In the genomic region with DNA sequence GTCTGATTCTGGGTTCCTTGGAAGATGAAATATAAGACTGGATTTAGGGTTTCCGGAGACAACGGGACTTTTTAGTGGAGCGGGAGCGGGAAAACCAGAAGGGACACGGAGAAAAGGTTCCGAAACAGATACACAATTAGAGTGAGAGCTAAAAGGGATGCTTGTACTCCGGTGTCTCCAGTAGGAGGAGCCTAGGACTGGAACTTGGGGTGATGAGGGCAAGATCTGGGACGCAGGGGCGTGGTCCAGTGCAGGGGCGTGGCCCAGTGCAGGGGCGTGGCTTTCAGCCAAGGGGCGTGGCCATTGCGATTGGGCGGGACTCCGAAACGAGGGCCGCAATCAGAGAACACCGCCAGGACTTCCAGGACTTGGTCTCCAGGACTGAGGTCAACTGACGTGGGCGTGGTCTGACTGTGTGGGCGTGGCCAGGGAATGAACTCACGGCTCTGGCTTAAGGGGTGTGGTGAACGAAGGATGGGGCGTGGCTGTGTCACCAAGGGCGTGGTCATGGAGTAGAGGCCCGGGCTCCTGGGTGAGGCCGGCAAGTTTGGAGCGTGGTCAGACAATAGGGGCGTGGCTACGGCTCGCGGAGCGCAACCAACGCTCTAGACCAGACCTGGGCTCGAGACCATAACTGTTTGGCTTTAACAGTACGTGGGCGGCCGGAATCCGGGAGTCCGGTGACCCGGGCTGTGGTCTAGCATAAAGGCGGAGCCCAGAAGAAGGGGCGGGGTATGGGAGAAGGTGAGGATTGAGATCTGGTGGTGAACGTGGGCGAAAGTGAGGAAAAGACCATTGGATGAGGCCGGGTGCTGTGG, we compare ENCODE assay signal across 8 cellular contexts. TPM values are rescaled to one million over a fixed set of nuclear protein-coding genes. Genes with fewer than 3 reads are reported as not detected.
DNase-seq lines count a peak whose midpoint lies in the region; ATAC-seq and TF ChIP-seq lines count a peak whose summit lies in the region.

A gene (plus strand): TSS at position 613 of the 818 bp plus-strand sequence. CDS start 122 bp downstream, at position 735.

- POLR2A ChIA-PET in activated CD4-positive, alpha-beta T cell treated with anti-CD3 and anti-CD28 coated beads, Interleukin-2, amount 10 ng/mL, durations not matched to agents 7 days and 5 days (lab: Charles Lee): no interaction called here

- no peaks in the 10 kb centered on the region for H3K36me3 ChIP-seq in BE2C
- no peaks in the 10 kb centered on the region for H3K36me3 ChIP-seq in GM23248 (ENCODE audit: low read depth)
- no peaks in the 10 kb centered on the region for H3K36me3 ChIP-seq in duodenal mucosa (ENCODE audit: control insufficient read depth in 1 of 2, insufficient read depth in 2 of 2, low read length in 2 of 2)
- H3K36me3 ChIP-seq in liver (ENCODE audit: control insufficient read depth in 4 of 4, insufficient read depth in 3 of 4, low read depth in 1 of 4, low read length in 3 of 4): no peaks in the 10 kb centered on the region

- H3K27me3 ChIP-seq in BE2C (peaks cover 17% of the 10 kb centered on the region), GM23248 (replicated peaks; ENCODE audit: insufficient read depth) (no peaks in the 10 kb centered on the region), duodenal mucosa (ENCODE audit: control insufficient read depth in 1 of 2, insufficient read depth in 2 of 2, low read length in 2 of 2) (peaks cover 0 to 11% of the 10 kb centered on the region in 2 donors), liver (ENCODE audit: control insufficient read depth in 4 of 4, insufficient read depth in 4 of 4, low read length in 3 of 4) (no peaks in the 10 kb centered on the region)

- H3K4me3 Mint-ChIP-seq in activated CD4-positive, alpha-beta T cell treated with anti-CD3 and anti-CD28 coated beads, Interleukin-2, amount 10 ng/mL, durations not matched to agents 7 days and 5 days: no peak within 1 kb of the TSS

- H3K9me3 Mint-ChIP-seq in activated CD4-positive, alpha-beta T cell treated with anti-CD3 and anti-CD28 coated beads, Interleukin-2, amount 10 ng/mL, durations not matched to agents 7 days and 5 days: no peaks in the 10 kb centered on the region

- H3K4me1 ChIP-seq in BE2C (no peaks in the 10 kb centered on the region), GM23248 (ENCODE audit: insufficient read depth) (0 out of 2 replicates have a peak, but pooled peaks cover 4% of the 10 kb centered on the region), duodenal mucosa (ENCODE audit: control insufficient read depth in 1 of 2, insufficient read depth in 2 of 2, low read length in 2 of 2) (peaks cover 12 to 17% of the 10 kb centered on the region in 2 donors), liver (ENCODE audit: control insufficient read depth in 4 of 4, insufficient read depth in 4 of 4, low read length in 3 of 4) (peaks cover 5 to 20% (median 9%) of the 10 kb centered on the region in 4 donors)

- TF ChIP-seq CTCF in BE2C (IDR thresholded peaks at IDR 0.05; ENCODE audit: low read depth, low read length): no peak
- TF ChIP-seq CTCF in liver (IDR thresholded peaks at IDR 0.05; ENCODE audit: low read depth, low read length, missing input control): no peak

- no peak for ATAC-seq in GM19023 (IDR thresholded peaks at IDR 0.05; ENCODE audit: unreplicated experiment)

- peaks cover 37% of the 10 kb centered on the region for H3K27me3 Mint-ChIP-seq in activated CD4-positive, alpha-beta T cell treated with anti-CD3 and anti-CD28 coated beads, Interleukin-2, amount 10 ng/mL, durations not matched to agents 7 days and 5 days

- H3K9me2 ChIP-seq in GM23248 (ENCODE audit: insufficient read depth): no peaks in the 10 kb centered on the region

- peak in 1 of 2 donors; percentile 27 for TF ChIP-seq RAD21 in liver (IDR thresholded peaks at IDR 0.05)

- H3K9ac ChIP-seq in GM23248 (peak within 1 kb of the TSS; percentile 86), duodenal mucosa (ENCODE audit: low read depth in 1 of 2, low read length in 2 of 2) (peak within 1 kb of the TSS in 1 of 2 donors; percentile 54), liver (ENCODE audit: low read depth in 1 of 2, low read length in 2 of 2) (peak within 1 kb of the TSS in 1 of 2 donors; percentile 45)

- no peaks in the 10 kb centered on the region for H3K36me3 Mint-ChIP-seq in activated CD4-positive, alpha-beta T cell treated with anti-CD3 and anti-CD28 coated beads, Interleukin-2, amount 10 ng/mL, durations not matched to agents 7 days and 5 days (ENCODE audit: low read depth)

- H2AFZ ChIP-seq in GM23248: peak within 1 kb of the TSS; percentile 90

- peak within 1 kb of the TSS; percentile 80 for H3K4me2 ChIP-seq in GM23248 (ENCODE audit: unreplicated experiment)

- DNase-seq in BE2C: peak; percentile 99
- peak; percentile 97 for DNase-seq in GM23248
- peak; percentile 91 for DNase-seq in NCI-H2196 (lab: John Stamatoyannopoulos, UW; ENCODE audit: unreplicated experiment)
- peak; percentile 77 for DNase-seq in activated CD4-positive, alpha-beta T cell treated with anti-CD3 and anti-CD28 coated beads, Interleukin-2, amount 10 ng/mL, durations not matched to agents 7 days and 5 days
- peak; percentile 18 for DNase-seq in stimulated activated CD4-positive, alpha-beta T cell treated with anti-CD3 and anti-CD28 coated beads, Interleukin-2, amount 100 ng/mL, for 4 hours (ENCODE audit: low read depth)

- CTCF ChIA-PET in activated CD4-positive, alpha-beta T cell treated with anti-CD3 and anti-CD28 coated beads, Interleukin-2, amount 10 ng/mL, durations not matched to agents 7 days and 5 days (lab: Charles Lee): interaction anchor here (0.6 kb wide), 1 partner anchor 516 kb away, joined by 4 read pairs; no protein-coding TSS in a partner anchor

- in situ Hi-C loops in GM23248 (cut with MboI): no loop called here

- 0 out of 2 replicates have a peak, but pooled peaks cover 2% of the 10 kb centered on the region for H3F3A ChIP-seq in GM23248 (ENCODE audit: insufficient read depth)

- WGBS in GM23248 (ENCODE audit: low coverage in 1 of 2, low lambda C conversion rate in 2 of 2, missing lambda C conversion rate in 2 of 2), 2 experiments: 1 to 2% methylated on average over 46 of the region's 46 CpGs
- WGBS in liver: 4% methylated on average over 46 of the region's 46 CpGs

- H3K9me3 ChIP-seq in BE2C (no peaks in the 10 kb centered on the region), GM23248 (ENCODE audit: low read depth) (no peaks in the 10 kb centered on the region), duodenal mucosa (ENCODE audit: control insufficient read depth in 1 of 2, low read length in 2 of 2) (no peaks in the 10 kb centered on the region), liver (ENCODE audit: control insufficient read depth in 4 of 4, low read length in 3 of 4) (no peaks in the 10 kb centered on the region)

- no peak within 1 kb of the TSS for H3K27ac Mint-ChIP-seq in activated CD4-positive, alpha-beta T cell treated with anti-CD3 and anti-CD28 coated beads, Interleukin-2, amount 10 ng/mL, durations not matched to agents 7 days and 5 days

- no peaks in the 10 kb centered on the region for H3K79me2 ChIP-seq in GM23248 (ENCODE audit: insufficient read depth)

- peaks cover 10% of the 10 kb centered on the region for H3K4me1 Mint-ChIP-seq in activated CD4-positive, alpha-beta T cell treated with anti-CD3 and anti-CD28 coated beads, Interleukin-2, amount 10 ng/mL, durations not matched to agents 7 days and 5 days

- peak within 1 kb of the TSS; percentile 55 for H3K4me3 ChIP-seq in BE2C (ENCODE audit: low read depth, low read length)
- H3K4me3 ChIP-seq in GM23248: peak within 1 kb of the TSS; percentile 89
- peak within 1 kb of the TSS; percentile 72 to 73 for H3K4me3 ChIP-seq in duodenal mucosa (ENCODE audit: low read depth in 1 of 2, low read length in 2 of 2)
- peak within 1 kb of the TSS in 2 of 3 donors; percentile 4 to 9 for H3K4me3 ChIP-seq in liver (ENCODE audit: low read depth in 1 of 3, low read length in 3 of 3)

- peak within 1 kb of the TSS; percentile 54 for H3K27ac ChIP-seq in GM23248
- peak within 1 kb of the TSS; percentile 39 for H3K27ac ChIP-seq in duodenal mucosa (ENCODE audit: low read depth, low read length)
- H3K27ac ChIP-seq in liver (ENCODE audit: low read depth in 1 of 2, low read length in 2 of 2): peak within 1 kb of the TSS; percentile 78 to 88

- H4K20me1 ChIP-seq in GM23248 (ENCODE audit: insufficient read depth): no peaks in the 10 kb centered on the region

TF ChIP-seq in liver, 16 proteins besides CTCF, POLR2A, EP300 and RAD21 (continues in another document):
- no peak for TF ChIP-seq TAF1 (conservative IDR thresholded peaks at IDR 0.05)
- TF ChIP-seq, protein P1, sequence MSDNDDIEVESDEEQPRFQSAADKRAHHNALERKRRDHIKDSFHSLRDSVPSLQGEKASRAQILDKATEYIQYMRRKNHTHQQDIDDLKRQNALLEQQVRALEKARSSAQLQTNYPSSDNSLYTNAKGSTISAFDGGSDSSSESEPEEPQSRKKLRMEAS (IDR thresholded peaks at IDR 0.05): peak; percentile 66
- TF ChIP-seq RXRA (IDR thresholded peaks at IDR 0.05): peak; percentile 64 to 72
- peak; percentile 70 to 89 for TF ChIP-seq EGR1 (IDR thresholded peaks at IDR 0.05; ENCODE audit: low read depth in 2 of 2)

RNA-seq across cellular contexts. Expression of the gene that starts here (rescaled TPM):
- polyA plus RNA-seq in BE2C (2012; ENCODE audit: insufficient read depth, insufficient read length, low read depth): not detected
- total RNA-seq in GM23248 (2014; rRNA removed; shearing (Covaris generic)): 0.63 TPM in 1 of 2 replicates, not detected in the other
- polyA plus RNA-seq in GM23248 (2016; fragmentation: Nextera tagmentation; extraction: Ambion mirVana) (0.30 TPM in 1 of 2 replicates, not detected in the other), liver (under 1 TPM in 1 of 2 donors, not detected in 1; 0.16 TPM)
- total RNA-seq in activated CD4-positive, alpha-beta T cell treated with anti-CD3 and anti-CD28 coated beads, Interleukin-2, amount 10 ng/mL, durations not matched to agents 7 days and 5 days: not detected
- under 1 TPM in 1 of 2 donors, not detected in 1; 0.14 TPM for total RNA-seq in liver

Comparison
In these comparisons a context has a peak if more than half of its experiments do, and no peak if none do; other contexts are left out.
1. Peak in DNase-seq, H3K4me3 ChIP-seq, H3K27ac ChIP-seq, H3K9ac ChIP-seq and H3K4me2 ChIP-seq in GM23248; RNA of the gene not detected or under 1 TPM.
2. Peak in DNase-seq in activated CD4-positive, alpha-beta T cell treated with anti-CD3 and anti-CD28 coated beads, Interleukin-2, amount 10 ng/mL, durations not matched to agents 7 days and 5 days; RNA of the gene not detected or under 1 TPM.
3. DNase-seq: peak in every context shown above with its lines; median percentile 99 in BE2C; 97 in GM23248; 91 in NCI-H2196; 77 in activated CD4-positive, alpha-beta T cell treated with anti-CD3 and anti-CD28 coated beads, Interleukin-2, amount 10 ng/mL, durations not matched to agents 7 days and 5 days; 18 in stimulated activated CD4-positive, alpha-beta T cell treated with anti-CD3 and anti-CD28 coated beads, Interleukin-2, amount 100 ng/mL, for 4 hours.
4. H3K4me3 ChIP-seq: peak in every context shown above with its lines; median percentile 89 in GM23248; 72 in duodenal mucosa; 55 in BE2C; 6 in liver.